In genomic region chrX:603029-603428, GRCh38 we compare ENCODE assay signal across 2 cellular contexts. TPM values are rescaled to one million over a fixed set of nuclear protein-coding genes. Genes with fewer than 3 reads are reported as not detected.
"Had no signal": no experiment of that assay in that cellular context is flagged by ENCODE, and none has a peak within 500 bp of the region (broad histone marks: within the 10 kb centered on the region; RNA-seq: fewer than 3 reads in every experiment).

No MANE protein-coding gene starts in this region.

RNA-seq across cellular contexts. Expression of gene SHOX, which starts 27.6 kb away (rescaled TPM):
- total RNA-seq: G401, GM12878 had no signal
